ENCODE assay signal across 5 cellular contexts in genomic region chr3:157650699-157651098, GRCh38.
"Had no signal": no experiment of that assay in that cellular context is flagged by ENCODE, and none has a peak within 500 bp of the region (broad histone marks: within the 10 kb centered on the region; RNA-seq: fewer than 3 reads in every experiment).

No MANE protein-coding gene starts in this region.

- DNase-seq: H9, HCEC 1CT had no signal

- H3K4me2 ChIP-seq: GM23338 had no signal

- H3K27me3 Mint-ChIP-seq: IgD-negative memory B cell had no signal

- H3K4me3 ChIP-seq: GM23338 had no signal

- H3K36me3 Mint-ChIP-seq: IgD-negative memory B cell had no signal

- H3K9me3 Mint-ChIP-seq: GM23338, H9, IgD-negative memory B cell had no signal

- H3K4me1 Mint-ChIP-seq: GM23338, H9, IgD-negative memory B cell had no signal

- ATAC-seq: GM23338, HepG2 had no signal

- H3K27ac Mint-ChIP-seq: GM23338, IgD-negative memory B cell had no signal

- H3K4me3 Mint-ChIP-seq: GM23338, H9, IgD-negative memory B cell had no signal

- H2AFZ ChIP-seq: GM23338 had no signal
